Comparison of ENCODE assay signal across 16 cellular contexts in the genomic region with DNA sequence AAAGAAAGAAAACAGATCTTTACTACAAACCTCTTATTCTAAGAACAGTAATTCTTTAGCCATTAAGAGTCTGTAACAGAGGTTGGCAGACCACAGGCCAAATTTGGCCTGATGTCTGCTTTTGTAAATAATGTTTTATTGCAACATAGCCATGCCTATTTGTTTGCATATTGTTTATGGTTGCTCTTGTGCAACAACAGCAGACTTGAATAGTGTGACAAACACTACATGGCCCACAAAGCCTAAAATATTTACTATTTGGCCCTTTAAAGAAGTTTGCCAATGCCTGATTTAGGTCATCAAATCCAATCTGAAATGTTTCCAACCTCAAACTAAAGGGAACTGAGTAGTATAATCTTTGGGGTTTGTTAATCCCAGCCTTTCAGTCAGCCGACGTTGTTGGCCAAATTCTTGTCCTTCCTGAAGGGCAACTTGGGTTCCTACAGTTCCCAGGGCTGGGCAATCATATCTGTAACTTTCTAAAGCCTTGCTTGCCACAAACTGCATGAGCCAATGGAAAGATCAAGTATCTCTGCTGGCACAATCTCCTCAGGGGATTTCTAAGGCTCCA. TPM values are rescaled to one million over a fixed set of nuclear protein-coding genes. Genes with fewer than 3 reads are reported as not detected.
DNase-seq lines count a peak whose midpoint lies in the region; ATAC-seq and TF ChIP-seq lines count a peak whose summit lies in the region.
"Had no signal": no experiment of that assay in that cellular context is flagged by ENCODE, and none has a peak within 500 bp of the region (broad histone marks: within the 10 kb centered on the region; RNA-seq: fewer than 3 reads in every experiment).

No MANE protein-coding gene starts in this region.

- H3K27me3 ChIP-seq in PC-9 (ENCODE audit: insufficient read depth, low read depth), result no peaks in the 10 kb centered on the region
- no peaks in the 10 kb centered on the region for H3K27me3 ChIP-seq in osteoblast (ENCODE audit: insufficient read depth, low read length)
- H3K27me3 ChIP-seq: dorsolateral prefrontal cortex had no signal

- H3K4me2 ChIP-seq in PC-9, result 0 out of 2 replicates have a peak overlapping the region, but pooled peaks have one; percentile 38
- no peak overlapping the region for H3K4me2 ChIP-seq in osteoblast (ENCODE audit: insufficient read depth, low read length)

- H3K27ac ChIP-seq in PC-9 (peak overlapping the region; percentile 80), osteoblast (ENCODE audit: low read depth, low read length) (peak overlapping the region; percentile 45)

- DNase-seq in AG08396 (ENCODE audit: low spot score) (peak; percentile 14), PC-9 (peak in 1 of 2 experiments; percentile 79), fibroblast of villous mesenchyme (ENCODE audit: low read depth) (peak; percentile 91), osteoblast (ENCODE audit: insufficient read length, low spot score, missing footprints) (no peak), NCI-H2227 (lab: John Stamatoyannopoulos, UW; ENCODE audit: unreplicated experiment) (no peak), HK-2 (ENCODE audit: unreplicated experiment) (no peak)
- no peak for DNase-seq in stimulated activated naive CD4-positive, alpha-beta T cell treated with Interleukin-2 at 50 U/mL for 16 hours (lab: John Stamatoyannopoulos, UW)
- DNase-seq: C1 segment of cervical spinal cord; dorsolateral prefrontal cortex; EL; H9; mammary epithelial cell; NCI-H1092 treated with DMSO at 0.1 percent for 48 hours; occipital lobe; stimulated activated CD4-positive, alpha-beta T cell treated with anti-CD3 and anti-CD28 coated beads, Interleukin-1b, Interleukin-23, amount 100 ng/mL, for 48 hours had no signal

- H3K9me2 ChIP-seq in PC-9 (ENCODE audit: insufficient read depth), result no peaks in the 10 kb centered on the region

- no peaks in the 10 kb centered on the region for H3K79me2 ChIP-seq in PC-9 (ENCODE audit: low read depth)
- no peaks in the 10 kb centered on the region for H3K79me2 ChIP-seq in osteoblast (ENCODE audit: insufficient read depth, low read length)

- POLR2A ChIA-PET in PC-9 (lab: Charles Lee; ENCODE audit: unreplicated experiment), result no interaction called here

- intact Hi-C loops in PC-9 (cut with micrococcal nuclease; ENCODE audit: unreplicated experiment), result no loop called here

- CTCF ChIA-PET in PC-9 (lab: Charles Lee), result no interaction called here

- peaks cover 24% of the 10 kb centered on the region for H4K20me1 ChIP-seq in PC-9 (ENCODE audit: insufficient read depth)
- peaks cover 5% of the 10 kb centered on the region for H4K20me1 ChIP-seq in osteoblast (ENCODE audit: insufficient read depth, low read length)

- H3K36me3 ChIP-seq in PC-9 (ENCODE audit: low read depth) (peaks cover 70% of the 10 kb centered on the region), osteoblast (ENCODE audit: insufficient read depth, low read length) (peaks cover 83% of the 10 kb centered on the region)

- BruUV-seq in PC-9 (replicated peaks; lab: Mats Ljungman, UMichigan), result no TSS peak

- H3K4me3 ChIP-seq in PC-9 (no peak overlapping the region), fibroblast of villous mesenchyme (ENCODE audit: low read depth, low read length) (no peak overlapping the region), osteoblast (ENCODE audit: insufficient read depth, low read length) (no peak overlapping the region)
- H3K4me3 ChIP-seq: dorsolateral prefrontal cortex had no signal

- H2AFZ ChIP-seq in PC-9 (no peak overlapping the region), osteoblast (ENCODE audit: low read length) (no peak overlapping the region)

- H3K4me1 ChIP-seq in PC-9 (replicated peaks; ENCODE audit: insufficient read depth), result peaks cover 20% of the 10 kb centered on the region
- peaks cover 3% of the 10 kb centered on the region for H3K4me1 ChIP-seq in osteoblast (ENCODE audit: insufficient read depth, low read length)

- no peaks in the 10 kb centered on the region for H3K9me3 ChIP-seq in PC-9 (ENCODE audit: insufficient read depth, low read depth)
- no peaks in the 10 kb centered on the region for H3K9me3 ChIP-seq in osteoblast (ENCODE audit: low read depth, low read length)

- peaks cover 43% of the 10 kb centered on the region for H3F3A ChIP-seq in PC-9 (ENCODE audit: insufficient read depth, low read depth)

- TF ChIP-seq CTCF in PC-9 (conservative IDR thresholded peaks at IDR 0.05), result no peak
- no peak for TF ChIP-seq CTCF in fibroblast of villous mesenchyme (IDR thresholded peaks at IDR 0.05; ENCODE audit: insufficient read depth, low read depth, low read length)
- TF ChIP-seq CTCF in osteoblast (IDR thresholded peaks at IDR 0.05; ENCODE audit: extremely low read depth, low read depth, low read length), result no peak

- ATAC-seq in GM18520 (IDR thresholded peaks at IDR 0.05; ENCODE audit: unreplicated experiment), result no peak

RNA-seq across cellular contexts. Expression of gene TBC1D20, which starts 33.9 kb away (rescaled TPM):
- total RNA-seq in PC-9 (2021) (27.8 and 32.8 TPM in 2 replicates), fibroblast of villous mesenchyme (40.3 and 42.3 TPM in 2 replicates), osteoblast (57.5 and 64.8 TPM in 2 replicates)

RNA-seq across cellular contexts. Expression of gene CSNK2A1, which starts 47.4 kb away (rescaled TPM):
- total RNA-seq in PC-9 (2021) (187 and 222 TPM in 2 replicates), fibroblast of villous mesenchyme (79.2 and 117 TPM in 2 replicates), osteoblast (82.9 and 90.5 TPM in 2 replicates)

Comparison
In these comparisons a context has a peak if more than half of its experiments do, and no peak if none do; other contexts are left out.
1. DNase-seq: peak in AG08396 (single experiment) and fibroblast of villous mesenchyme (single experiment); none in osteoblast (single experiment), NCI-H2227 (single experiment), stimulated activated naive CD4-positive, alpha-beta T cell treated with Interleukin-2 at 50 U/mL for 16 hours (single experiment) and HK-2 (single experiment).